9 cellular contexts compared by ENCODE assay signal in genomic region chr2:57793310-57793709, GRCh38.
"Had no signal": no experiment of that assay in that cellular context is flagged by ENCODE, and none has a peak within 500 bp of the region (broad histone marks: within the 10 kb centered on the region; RNA-seq: fewer than 3 reads in every experiment).

No MANE protein-coding gene starts in this region.

- H3K4me2 ChIP-seq: GM23338, KMS-11 had no signal

- H3K27me3 Mint-ChIP-seq: IgD-negative memory B cell had no signal

- H3K27ac Mint-ChIP-seq: GM23338, IgD-negative memory B cell had no signal

- ATAC-seq: GM23338, HepG2 had no signal

- H3K9me3 Mint-ChIP-seq: IgD-negative memory B cell had no signal

- H3K4me3 ChIP-seq: GM23338 had no signal

- DNase-seq: H7, HCEC 1CT, Karpas-422, KBM-7 had no signal

- H3K27ac ChIP-seq: HL-60, KMS-11 had no signal

- H3K4me3 Mint-ChIP-seq: GM23338, IgD-negative memory B cell had no signal

- H2AFZ ChIP-seq: GM23338 had no signal
